ENCODE assay signal across 8 cellular contexts in the genomic region with DNA sequence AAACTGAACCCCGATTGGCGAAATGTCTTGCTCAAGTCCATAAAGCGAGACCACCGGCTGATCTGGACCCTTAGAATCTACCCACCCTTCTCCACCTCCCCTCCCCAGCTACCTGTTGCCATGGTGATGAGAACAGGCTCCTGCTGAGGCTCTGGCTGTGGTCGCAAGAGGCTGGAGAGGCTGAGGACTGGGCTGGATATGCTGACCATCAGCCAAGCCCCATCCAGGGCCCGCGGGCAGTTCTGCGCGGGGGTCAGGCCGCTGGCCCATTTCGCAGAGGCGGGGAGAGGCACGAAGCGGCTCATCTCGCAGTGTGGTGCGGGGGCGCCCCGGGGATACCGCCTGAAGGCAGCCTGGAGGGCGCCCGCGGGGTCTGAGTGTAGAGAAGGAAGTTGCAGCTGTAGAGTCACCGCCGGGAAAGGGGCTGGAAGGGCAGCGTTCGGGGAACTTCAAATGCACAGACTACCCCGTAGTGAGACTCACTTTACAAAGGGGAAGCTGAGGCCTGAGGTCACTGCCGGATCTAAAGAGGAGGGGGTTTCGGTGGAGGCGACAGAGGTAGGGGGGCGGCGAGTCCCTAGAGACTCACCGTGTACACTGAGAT. TPM values are rescaled to one million over a fixed set of nuclear protein-coding genes. Genes with fewer than 3 reads are reported as not detected.
DNase-seq lines count a peak whose midpoint lies in the region; ATAC-seq and TF ChIP-seq lines count a peak whose summit lies in the region.

No MANE protein-coding gene starts in this region.

- H3K4me1 ChIP-seq in BE2C, result peaks cover 3% of the 10 kb centered on the region; the same call in 1 of the 2 replicates
- peaks cover 0 to 46% (median 35%) of the 10 kb centered on the region in 4 donors for H3K4me1 ChIP-seq in tibial artery

- no peak for TF ChIP-seq CTCF in BE2C (IDR thresholded peaks at IDR 0.05; ENCODE audit: low read depth, low read length)
- TF ChIP-seq CTCF in tibial artery (IDR thresholded peaks at IDR 0.05), result no peak

- ATAC-seq in GM21737 (IDR thresholded peaks at IDR 0.05; ENCODE audit: unreplicated experiment) (peak; percentile 3), esophagus mucosa (peak; percentile 2)

- DNase-seq in BE2C, result peak; percentile 39
- DNase-seq in NCI-H2227 (lab: John Stamatoyannopoulos, UW; ENCODE audit: unreplicated experiment), result peak; percentile 84
- peak; percentile 49 for DNase-seq in activated T-cell treated with anti-CD3 and anti-CD28 coated beads for 4 hours
- peak; percentile 34 for DNase-seq in myocyte (ENCODE audit: low read depth)
- DNase-seq in tibial artery, result peak; percentile 57 to 80
- DNase-seq in DMS153 (lab: John Stamatoyannopoulos, UW), result no peak

- H3K36me3 ChIP-seq in BE2C, result no peaks in the 10 kb centered on the region
- peaks cover 0 to 22% (median 0%) of the 10 kb centered on the region in 3 donors for H3K36me3 ChIP-seq in tibial artery

- no peaks in the 10 kb centered on the region for H3K9me3 ChIP-seq in BE2C
- H3K9me3 ChIP-seq in tibial artery, result no peaks in the 10 kb centered on the region

- H3K4me3 ChIP-seq in BE2C (ENCODE audit: low read depth, low read length) (peak overlapping the region; percentile 91), tibial artery (peak overlapping the region; percentile 83 to 94)

- intact Hi-C loops in tibial artery (cut with DNase I; ENCODE audit: low total_unique reads), result loop anchor here (10.0 kb wide), 1 partner anchor 112 kb away; the partner anchor contains the start of gene SYNGAP1

- peak overlapping the region; percentile 95 for H3K27ac ChIP-seq in tibial artery

- no peaks in the 10 kb centered on the region for H3K27me3 ChIP-seq in BE2C
- no peaks in the 10 kb centered on the region for H3K27me3 ChIP-seq in tibial artery

RNA-seq across cellular contexts. Expression of gene TAPBP, which starts 0.7 kb away (rescaled TPM):
- 8.3 TPM for polyA plus RNA-seq in BE2C (2012; ENCODE audit: insufficient read depth, insufficient read length, low read depth)
- total RNA-seq in esophagus mucosa, result 63.5 TPM
- 66.3 and 69.2 TPM in 2 replicates for total RNA-seq in myocyte
- polyA plus RNA-seq in myocyte (2012), result 52.8 TPM

RNA-seq across cellular contexts. Expression of gene ZBTB22, which starts 4.3 kb away (rescaled TPM):
- polyA plus RNA-seq in BE2C (2012; ENCODE audit: insufficient read depth, insufficient read length, low read depth), result 20.3 TPM
- total RNA-seq in esophagus mucosa (10.6 TPM), myocyte (19.0 and 22.6 TPM in 2 replicates)
- 28.8 TPM for polyA plus RNA-seq in myocyte (2012)

RNA-seq across cellular contexts. Expression of gene DAXX, which starts 9.6 kb away (rescaled TPM):
- polyA plus RNA-seq in BE2C (2012; ENCODE audit: insufficient read depth, insufficient read length, low read depth), result 96.9 TPM
- total RNA-seq in esophagus mucosa (28.1 TPM), myocyte (37.6 and 39.6 TPM in 2 replicates)
- 38.4 TPM for polyA plus RNA-seq in myocyte (2012)

RNA-seq across cellular contexts. Expression of gene RGL2, which starts 14.5 kb away (rescaled TPM):
- polyA plus RNA-seq in BE2C (2012; ENCODE audit: insufficient read depth, insufficient read length, low read depth), result 67.6 TPM
- 55.8 TPM for total RNA-seq in esophagus mucosa
- 27.9 and 31.0 TPM in 2 replicates for total RNA-seq in myocyte
- polyA plus RNA-seq in myocyte (2012), result 37.2 TPM

RNA-seq across cellular contexts. Expression of gene PFDN6, which starts 23.8 kb away (rescaled TPM):
- polyA plus RNA-seq in BE2C (2012; ENCODE audit: insufficient read depth, insufficient read length, low read depth), result 110 TPM
- total RNA-seq in esophagus mucosa (39.9 TPM), myocyte (61.0 and 71.6 TPM in 2 replicates)
- 103 TPM for polyA plus RNA-seq in myocyte (2012)
